ENCODE assay signal across 13 cellular contexts in the genomic region with DNA sequence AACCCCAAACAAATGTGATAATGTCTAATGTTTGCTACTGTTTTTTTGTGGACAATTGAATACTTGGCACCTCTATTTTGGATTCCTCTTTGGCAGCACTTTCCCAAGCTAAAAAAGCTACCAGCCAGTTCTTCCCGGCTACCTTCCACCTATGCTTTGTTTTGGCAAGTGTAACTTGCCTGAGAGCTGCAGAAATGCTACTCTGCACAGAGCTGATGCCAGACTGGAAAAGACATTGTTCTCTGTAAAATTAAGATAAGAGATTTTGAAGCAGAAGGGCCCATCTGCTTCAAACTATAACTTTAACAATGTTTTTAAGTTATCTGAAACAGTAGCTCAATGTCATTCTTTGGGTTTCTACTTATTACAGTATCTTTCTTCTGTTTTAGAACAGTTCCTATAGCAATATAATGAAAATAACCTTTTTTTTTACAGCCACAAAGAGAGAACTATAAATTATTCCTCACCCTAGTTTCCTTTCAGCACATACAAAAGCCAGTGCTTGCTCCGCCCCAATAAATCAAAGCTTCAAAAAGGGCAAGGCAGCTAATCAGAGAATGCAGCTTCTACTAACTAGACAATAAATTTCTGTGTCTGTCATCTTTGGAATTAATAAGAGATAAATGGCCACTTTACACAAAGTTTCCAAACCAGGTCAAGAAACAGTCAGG.
"Had no signal": no experiment of that assay in that cellular context is flagged by ENCODE, and none has a peak within 500 bp of the region (broad histone marks: within the 10 kb centered on the region; RNA-seq: fewer than 3 reads in every experiment).

No MANE protein-coding gene starts in this region.

- H3K27ac ChIP-seq: colonic mucosa, esophagus muscularis mucosa, left ventricle myocardium inferior, pancreas, vagina had no signal

- DNase-seq: activated CD4-positive, alpha-beta T cell treated with anti-CD3 and anti-CD28 coated beads, Interleukin-2, amount 10 ng/mL, durations not matched to agents 7 days and 5 days; activated CD8-positive, alpha-beta memory T cell treated with anti-CD3 and anti-CD28 coated beads for 24 hours; activated naive CD8-positive, alpha-beta T cell treated with anti-CD3 and anti-CD28 coated beads for 36 hours; central memory CD4-positive, alpha-beta T cell; colonic mucosa; hippocampal formation; left ventricle myocardium inferior; mesendoderm; pancreas; stimulated activated CD4-positive, alpha-beta T cell treated with anti-CD3 and anti-CD28 coated beads, Interleukin-12 subunit alpha, Interleukin-12 subunit beta, amount 100 ng/mL, for 4 hours; stimulated activated CD4-positive, alpha-beta T cell treated with anti-CD3 and anti-CD28 coated beads, Interleukin-2, amount 100 ng/mL, for 24 hours had no signal

- H3K4me3 ChIP-seq: colonic mucosa, esophagus muscularis mucosa, left ventricle myocardium inferior, pancreas, vagina had no signal

- H3K4me1 ChIP-seq: colonic mucosa, left ventricle myocardium inferior, pancreas, vagina had no signal

- H3K9me3 ChIP-seq: colonic mucosa, esophagus muscularis mucosa, left ventricle myocardium inferior, pancreas, vagina had no signal

- H3K36me3 ChIP-seq: colonic mucosa, esophagus muscularis mucosa, left ventricle myocardium inferior, pancreas, vagina had no signal

- H3K27me3 ChIP-seq: colonic mucosa, esophagus muscularis mucosa, pancreas, vagina had no signal
